In genomic region chr12:57520008-57520726, GRCh38 we compare ENCODE assay signal across 8 cellular contexts. TPM values are rescaled to one million over a fixed set of nuclear protein-coding genes. Genes with fewer than 3 reads are reported as not detected.
DNase-seq lines count a peak whose midpoint lies in the region; ATAC-seq, FAIRE-seq and TF ChIP-seq lines count a peak whose summit lies in the region.

A gene with protein sequence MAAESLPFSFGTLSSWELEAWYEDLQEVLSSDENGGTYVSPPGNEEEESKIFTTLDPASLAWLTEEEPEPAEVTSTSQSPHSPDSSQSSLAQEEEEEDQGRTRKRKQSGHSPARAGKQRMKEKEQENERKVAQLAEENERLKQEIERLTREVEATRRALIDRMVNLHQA (minus strand): TSS chr12:57520514. CDS start chr12:57517406, 3,108 bp downstream.

- peaks cover 49% of the 10 kb centered on the region for H3K79me2 ChIP-seq in ACC112 (ENCODE audit: control insufficient read depth, insufficient read depth, low read length, unreplicated experiment)

- H3K36me3 ChIP-seq in ACC112 (ENCODE audit: insufficient read depth, low read length) (peaks cover 16% of the 10 kb centered on the region), breast epithelium (peaks cover 1% of the 10 kb centered on the region), small intestine (ENCODE audit: control insufficient read depth in 2 of 2, insufficient read depth in 2 of 2, low read length in 2 of 2) (peaks cover 6 to 22% of the 10 kb centered on the region in 2 donors)

- intact Hi-C loops in breast epithelium (cut with DNase I; ENCODE audit: low total_unique reads), result loop anchor here (5.0 kb wide), 1 partner anchor 433 kb away; the partner anchor contains the start of gene NAB2

- DNase-seq in NCI-H2227 (lab: John Stamatoyannopoulos, UW; ENCODE audit: unreplicated experiment) (peak; percentile 98), breast epithelium (ENCODE audit: low spot score in 2 of 2) (peak; percentile 100), iPS-NIHi11 (ENCODE audit: low spot score) (peak; percentile 91), small intestine (peak; percentile 99)

- peak; percentile 98 for TF ChIP-seq POLR2A in breast epithelium (IDR thresholded peaks at IDR 0.05)

- no peak for FAIRE-seq in small intestine (lab: Jason Lieb, UNC)

- H2AFZ ChIP-seq in ACC112 (ENCODE audit: low read length, unreplicated experiment), result peak within 1 kb of the TSS; percentile 34

- H3K4me1 ChIP-seq in ACC112 (ENCODE audit: control insufficient read depth, insufficient read depth, low read length, unreplicated experiment), result peaks cover 53% of the 10 kb centered on the region
- peaks cover 13 to 41% of the 10 kb centered on the region in 2 donors for H3K4me1 ChIP-seq in breast epithelium
- peaks cover 2 to 11% of the 10 kb centered on the region in 2 donors for H3K4me1 ChIP-seq in small intestine (ENCODE audit: control insufficient read depth in 2 of 2, insufficient read depth in 1 of 2, low read depth in 1 of 2, low read length in 1 of 2)

- WGBS in small intestine, 3 donors, result 0% methylated on average over 48 of the region's 48 CpGs

- TF ChIP-seq CTCF in VCaP (conservative IDR thresholded peaks at IDR 0.05) (no peak), breast epithelium (IDR thresholded peaks at IDR 0.05) (no peak)

- ATAC-seq in GM18907 (IDR thresholded peaks at IDR 0.05; ENCODE audit: unreplicated experiment) (peak; percentile 74), HG03139 (IDR thresholded peaks at IDR 0.05; ENCODE audit: unreplicated experiment) (peak; percentile 61)

- H3K4me3 ChIP-seq in ACC112 (ENCODE audit: low read depth, low read length) (peak within 1 kb of the TSS; percentile 93), breast epithelium (peak within 1 kb of the TSS; percentile 84 to 97 (median 93)), small intestine (ENCODE audit: low read depth in 1 of 2, low read length in 2 of 2) (peak within 1 kb of the TSS; percentile 78 to 85)

- H3K27ac ChIP-seq in ACC112 (ENCODE audit: low read depth, low read length), result peak within 1 kb of the TSS; percentile 95
- peak within 1 kb of the TSS; percentile 99 for H3K27ac ChIP-seq in VCaP
- peak within 1 kb of the TSS; percentile 99 to 100 for H3K27ac ChIP-seq in breast epithelium
- H3K27ac ChIP-seq in small intestine (ENCODE audit: low read depth in 1 of 2, low read length in 1 of 2), result peak within 1 kb of the TSS; percentile 96 to 97

- H3K27me3 ChIP-seq in ACC112 (ENCODE audit: insufficient read depth, low read length) (no peaks in the 10 kb centered on the region), breast epithelium (no peaks in the 10 kb centered on the region), small intestine (ENCODE audit: control insufficient read depth in 2 of 2, insufficient read depth in 2 of 2, low read length in 2 of 2) (no peaks in the 10 kb centered on the region)

- no peaks in the 10 kb centered on the region for H3K9me3 ChIP-seq in breast epithelium
- no peaks in the 10 kb centered on the region for H3K9me3 ChIP-seq in small intestine (ENCODE audit: control insufficient read depth, low read depth)

RNA-seq across cellular contexts. Expression of the gene that starts here (rescaled TPM):
- 10 to 100 TPM; 39.0 to 58.4 (median 51.2) TPM for total RNA-seq in breast epithelium
- 100 to 1,000 TPM in 1 of 3 donors, 10 to 100 TPM in 2; 45.2 to 105 (median 48.7) TPM for polyA plus RNA-seq in small intestine

Comparison
In these comparisons a context has a peak if more than half of its experiments do, and no peak if none do; other contexts are left out.
1. Peak in every context shown above with its lines: DNase-seq, ATAC-seq, H3K4me3 ChIP-seq and H3K27ac ChIP-seq.